ENCODE assay signal across 16 cellular contexts in genomic region chr12:89779090-89779489, GRCh38.
"Had no signal": no experiment of that assay in that cellular context is flagged by ENCODE, and none has a peak within 500 bp of the region (broad histone marks: within the 10 kb centered on the region; RNA-seq: fewer than 3 reads in every experiment).

No MANE protein-coding gene starts in this region.

- H3K4me1 ChIP-seq: uterus had no signal

- H3K9me3 ChIP-seq: left lung, suprapubic skin, transverse colon, uterus had no signal

- H3K4me3 ChIP-seq: left lung, suprapubic skin, transverse colon, uterus had no signal

- H3K27me3 ChIP-seq: foreskin keratinocyte, left lung, suprapubic skin, transverse colon, uterus had no signal

- DNase-seq: activated CD4-positive, alpha-beta T cell treated with anti-CD3 and anti-CD28 coated beads for 36 hours; activated CD4-positive, alpha-beta T cell treated with anti-CD3 and anti-CD28 coated beads, Interleukin-2, amount 50 U/mL, for 48 hours; activated gamma-delta T cell; effector CD8-positive, alpha-beta T cell; foreskin keratinocyte; glutamatergic neuron; hypothalamus; islet precursor cell; left lung; naive B cell; stimulated activated CD4-positive, alpha-beta T cell treated with anti-CD3 and anti-CD28 coated beads, Interleukin-12 subunit alpha, Interleukin-12 subunit beta, amount 100 ng/mL, for 4 hours; stimulated activated CD4-positive, alpha-beta T cell treated with anti-CD3 and anti-CD28 coated beads, Interleukin-1b, Interleukin-23, amount 100 ng/mL, for 48 hours; transverse colon; uterus had no signal

- ATAC-seq: activated CD4-positive, alpha-beta T cell treated with anti-CD3 and anti-CD28 coated beads for 36 hours; foreskin keratinocyte; left lung; WTC11 had no signal

- H3K36me3 ChIP-seq: left lung, suprapubic skin, transverse colon, uterus had no signal

- H3K27ac ChIP-seq: foreskin keratinocyte, left lung, suprapubic skin, transverse colon, uterus had no signal
